2 cellular contexts compared by ENCODE assay signal in genomic region chr15:71705151-71705550, GRCh38.
TF ChIP-seq lines count a peak whose summit lies in the region.

No MANE protein-coding gene starts in this region.

TF ChIP-seq in GM23338, 12 proteins besides CTCF, POLR2A, EP300 and RAD21 (continued from another document):
- TF ChIP-seq ZNF462 (CRISPR knock-in tag; IDR thresholded peaks at IDR 0.05) (no peak), POLR2AphosphoS5 (IDR thresholded peaks at IDR 0.05; ENCODE audit: low read depth) (no peak), CREB1 (CRISPR knock-in tag; IDR thresholded peaks at IDR 0.05; ENCODE audit: low read depth) (no peak), EZH2phosphoT487 (IDR thresholded peaks at IDR 0.05; ENCODE audit: unreplicated experiment) (no peak), STAT1 (IDR thresholded peaks at IDR 0.05; ENCODE audit: unreplicated experiment) (no peak), ZNF331 (CRISPR knock-in tag; IDR thresholded peaks at IDR 0.05; ENCODE audit: low read depth) (no peak), EZH2 (IDR thresholded peaks at IDR 0.05; ENCODE audit: low read depth, unreplicated experiment) (no peak), NANOG (IDR thresholded peaks at IDR 0.05; ENCODE audit: borderline replicate concordance) (no peak), REST (IDR thresholded peaks at IDR 0.05; ENCODE audit: unreplicated experiment) (no peak), JUNB (IDR thresholded peaks at IDR 0.05; ENCODE audit: unreplicated experiment) (no peak), ZNF114 (CRISPR knock-in tag; IDR thresholded peaks at IDR 0.05) (no peak)

TF ChIP-seq in SK-N-SH, 30 proteins besides CTCF, POLR2A, EP300 and RAD21 (continued from another document):
- TF ChIP-seq, protein P1, sequence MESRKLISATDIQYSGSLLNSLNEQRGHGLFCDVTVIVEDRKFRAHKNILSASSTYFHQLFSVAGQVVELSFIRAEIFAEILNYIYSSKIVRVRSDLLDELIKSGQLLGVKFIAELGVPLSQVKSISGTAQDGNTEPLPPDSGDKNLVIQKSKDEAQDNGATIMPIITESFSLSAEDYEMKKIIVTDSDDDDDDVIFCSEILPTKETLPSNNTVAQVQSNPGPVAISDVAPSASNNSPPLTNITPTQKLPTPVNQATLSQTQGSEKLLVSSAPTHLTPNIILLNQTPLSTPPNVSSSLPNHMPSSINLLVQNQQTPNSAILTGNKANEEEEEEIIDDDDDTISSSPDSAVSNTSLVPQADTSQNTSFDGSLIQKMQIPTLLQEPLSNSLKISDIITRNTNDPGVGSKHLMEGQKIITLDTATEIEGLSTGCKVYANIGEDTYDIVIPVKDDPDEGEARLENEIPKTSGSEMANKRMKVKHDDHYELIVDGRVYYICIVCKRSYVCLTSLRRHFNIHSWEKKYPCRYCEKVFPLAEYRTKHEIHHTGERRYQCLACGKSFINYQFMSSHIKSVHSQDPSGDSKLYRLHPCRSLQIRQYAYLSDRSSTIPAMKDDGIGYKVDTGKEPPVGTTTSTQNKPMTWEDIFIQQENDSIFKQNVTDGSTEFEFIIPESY (IDR thresholded peaks at IDR 0.05; ENCODE audit: borderline replicate concordance, low read depth) = no peak
- no peak for TF ChIP-seq GATA2 (CRISPR knock-in tag; IDR thresholded peaks at IDR 0.05)
- peak; percentile 66 for TF ChIP-seq TCF12 (IDR thresholded peaks at IDR 0.05)
- TF ChIP-seq TEAD4 (IDR thresholded peaks at IDR 0.05; ENCODE audit: borderline replicate concordance, insufficient read depth) = peak; percentile 46; the same call in 1 of the 2 replicates
- TF ChIP-seq POLR2AphosphoS5 (IDR thresholded peaks at IDR 0.05; ENCODE audit: low read depth, low read length) = no peak
- TF ChIP-seq NFIC (IDR thresholded peaks at IDR 0.05; ENCODE audit: borderline replicate concordance) = no peak
- TF ChIP-seq PBX3 (IDR thresholded peaks at IDR 0.05) = no peak
- no peak for TF ChIP-seq CHD2 (IDR thresholded peaks at IDR 0.05; ENCODE audit: low read length, partially characterized antibody)
- TF ChIP-seq USF1 (IDR thresholded peaks at IDR 0.05; ENCODE audit: borderline replicate concordance, low read depth) = no peak
- no peak for TF ChIP-seq GABPA (IDR thresholded peaks at IDR 0.05; ENCODE audit: low read depth)
- TF ChIP-seq FOSL2 (IDR thresholded peaks at IDR 0.05; ENCODE audit: borderline replicate concordance, low read depth) = peak; percentile 18; the same call in 1 of the 2 replicates
- TF ChIP-seq EZH2phosphoT487 (IDR thresholded peaks at IDR 0.05; ENCODE audit: borderline replicate concordance, low read depth) = no peak
- TF ChIP-seq MXI1 (IDR thresholded peaks at IDR 0.05; ENCODE audit: low read depth, low read length) = no peak
- no peak for TF ChIP-seq SMC3 (IDR thresholded peaks at IDR 0.05; ENCODE audit: low read depth, low read length)
- no peak for TF ChIP-seq MEF2A (IDR thresholded peaks at IDR 0.05; ENCODE audit: borderline replicate concordance, low read depth)
- peak; percentile 23; the same call in 1 of the 2 replicates for TF ChIP-seq JUND (IDR thresholded peaks at IDR 0.05)
- no peak for TF ChIP-seq RCOR1 (IDR thresholded peaks at IDR 0.05; ENCODE audit: low read length)
- no peak for TF ChIP-seq REST (IDR thresholded peaks at IDR 0.05; ENCODE audit: low read depth, low read length)
- TF ChIP-seq FOXJ3 (CRISPR knock-in tag; IDR thresholded peaks at IDR 0.05) = no peak
- TF ChIP-seq ELF1 (IDR thresholded peaks at IDR 0.05) = no peak
- no peak for TF ChIP-seq FOXM1 (IDR thresholded peaks at IDR 0.05; ENCODE audit: low read depth)
- TF ChIP-seq RFX5 (IDR thresholded peaks at IDR 0.05; ENCODE audit: low read length) = no peak
- no peak for TF ChIP-seq RXRA (IDR thresholded peaks at IDR 0.05; ENCODE audit: borderline replicate concordance, low read depth)
- TF ChIP-seq, protein P2, sequence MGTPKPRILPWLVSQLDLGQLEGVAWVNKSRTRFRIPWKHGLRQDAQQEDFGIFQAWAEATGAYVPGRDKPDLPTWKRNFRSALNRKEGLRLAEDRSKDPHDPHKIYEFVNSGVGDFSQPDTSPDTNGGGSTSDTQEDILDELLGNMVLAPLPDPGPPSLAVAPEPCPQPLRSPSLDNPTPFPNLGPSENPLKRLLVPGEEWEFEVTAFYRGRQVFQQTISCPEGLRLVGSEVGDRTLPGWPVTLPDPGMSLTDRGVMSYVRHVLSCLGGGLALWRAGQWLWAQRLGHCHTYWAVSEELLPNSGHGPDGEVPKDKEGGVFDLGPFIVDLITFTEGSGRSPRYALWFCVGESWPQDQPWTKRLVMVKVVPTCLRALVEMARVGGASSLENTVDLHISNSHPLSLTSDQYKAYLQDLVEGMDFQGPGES (IDR thresholded peaks at IDR 0.05; ENCODE audit: low read depth, low read length) = no peak
- TF ChIP-seq, protein P3, sequence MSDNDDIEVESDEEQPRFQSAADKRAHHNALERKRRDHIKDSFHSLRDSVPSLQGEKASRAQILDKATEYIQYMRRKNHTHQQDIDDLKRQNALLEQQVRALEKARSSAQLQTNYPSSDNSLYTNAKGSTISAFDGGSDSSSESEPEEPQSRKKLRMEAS (IDR thresholded peaks at IDR 0.05; ENCODE audit: low read depth) = no peak
- 0 out of 2 replicates have a peak, but pooled peaks have one; percentile 18 for TF ChIP-seq YY1 (IDR thresholded peaks at IDR 0.05; ENCODE audit: low read depth)
